Comparison of ENCODE assay signal across 1 cellular context in genomic region chr5:175247146-175247545, GRCh38.
TF ChIP-seq lines count a peak whose summit lies in the region.

No MANE protein-coding gene starts in this region.

TF ChIP-seq in IMR-90, 13 proteins besides CTCF, POLR2A, EP300 and RAD21:
- TF ChIP-seq MAFK (IDR thresholded peaks at IDR 0.05; ENCODE audit: low read depth, low read length) (no peak), ELK1 (IDR thresholded peaks at IDR 0.05; ENCODE audit: borderline replicate concordance, low read depth, low read length) (no peak), NFE2L2 (IDR thresholded peaks at IDR 0.05; ENCODE audit: low read depth, low read length) (no peak), USF2 (IDR thresholded peaks at IDR 0.05; ENCODE audit: low read depth, low read length) (no peak), SMC3 (IDR thresholded peaks at IDR 0.05; ENCODE audit: low read depth, low read length) (no peak)
TF ChIP-seq in IMR-90: peak in this region for 0.
